In genomic region chr21:41570791-41571355, GRCh38 we compare ENCODE assay signal across 16 cellular contexts.
DNase-seq lines count a peak whose midpoint lies in the region; ATAC-seq, FAIRE-seq and TF ChIP-seq lines count a peak whose summit lies in the region.
"Had no signal": no experiment of that assay in that cellular context is flagged by ENCODE, and none has a peak within 500 bp of the region (broad histone marks: within the 10 kb centered on the region; RNA-seq: fewer than 3 reads in every experiment).

No MANE protein-coding gene starts in this region.

- H3K9me3 ChIP-seq in GM12878 (replicated peaks; ENCODE audit: control insufficient read depth, insufficient read depth, low read length) (peaks cover 8% of the 10 kb centered on the region; the same call in 2 of the 3 replicates), adrenal gland (replicated peaks in 1 of 3) (no peaks in the 10 kb centered on the region)

- BruUV-seq in GM12878 (replicated peaks; lab: Mats Ljungman, UMichigan), result no TSS peak

- SMC1A ChIA-PET in GM12878 (lab: Charles Lee; ENCODE audit: uncharacterized antibody, unreplicated experiment), result interaction anchor here (1.2 kb wide), 1 partner anchor 45 kb away, joined by 3 read pairs; no protein-coding TSS in a partner anchor

- H3K27me3 Mint-ChIP-seq in WTC11 (ENCODE audit: low read depth), result no peaks in the 10 kb centered on the region; the same call in 1 of the 2 replicates

- ATAC-seq in GM19025 (IDR thresholded peaks at IDR 0.05; ENCODE audit: low read depth, unreplicated experiment) (peak; percentile 76), GM21737 (IDR thresholded peaks at IDR 0.05; ENCODE audit: unreplicated experiment) (peak; percentile 61), HG03342 (IDR thresholded peaks at IDR 0.05; ENCODE audit: unreplicated experiment) (peak; percentile 68), GM12878 (peak; percentile 95), WTC11 (no peak)

- H3K4me1 Mint-ChIP-seq in WTC11, result no peaks in the 10 kb centered on the region

- H3K9ac ChIP-seq in GM12878 (ENCODE audit: control insufficient read depth, insufficient read depth, low read length), result no peak overlapping the region

- no peak for TF ChIP-seq CTCF in GM12878 (IDR thresholded peaks at IDR 0.05 in 2 of 3, conservative IDR thresholded peaks at IDR 0.05 in 1 of 3; ENCODE audit: control insufficient read depth in 2 of 3, extremely low read depth in 1 of 3, insufficient read depth in 1 of 3, low read depth in 3 of 3, low read length in 3 of 3)
- no peak for TF ChIP-seq CTCF in WTC11 (IDR thresholded peaks at IDR 0.05)
- no peak for TF ChIP-seq CTCF in adrenal gland (IDR thresholded peaks at IDR 0.05)

- H3K36me3 ChIP-seq in GM12878 (ENCODE audit: control insufficient read depth in 2 of 2, insufficient read depth in 2 of 2, low read length in 1 of 2) (no peaks in the 10 kb centered on the region), adrenal gland (replicated peaks in 1 of 2) (no peaks in the 10 kb centered on the region)

- DNase-seq in GM12878 (ENCODE audit: low read depth, low spot score) (peak; percentile 62), AG20443 (ENCODE audit: low spot score) (no peak), WTC11 (ENCODE audit: low spot score) (no peak), frontal cortex (ENCODE audit: low spot score in 2 of 2) (no peak), adrenal gland (no peak)
- DNase-seq: CD4-positive, alpha-beta T cell; cerebellar nuclear complex; mammary epithelial cell; nucleus accumbens; small intestine had no signal

- peaks cover 41% of the 10 kb centered on the region for H3K9me3 Mint-ChIP-seq in WTC11

- H3K27me3 ChIP-seq in GM12878 (replicated peaks in 1 of 2; ENCODE audit: control insufficient read depth in 2 of 2, insufficient read depth in 2 of 2, low read length in 1 of 2), result no peaks in the 10 kb centered on the region
- H3K27me3 ChIP-seq in adrenal gland, result no peaks in the 10 kb centered on the region

- H3K4me3 ChIP-seq in GM12878 (no peak overlapping the region), adrenal gland (no peak overlapping the region)

- TF ChIP-seq POLR2A in GM12878 (IDR thresholded peaks at IDR 0.05; ENCODE audit: low read depth, low read length), result no peak
- no peak for TF ChIP-seq POLR2A in adrenal gland (IDR thresholded peaks at IDR 0.05)

- H3K36me3 Mint-ChIP-seq in WTC11, result peaks cover 14% of the 10 kb centered on the region

- H3K4me1 ChIP-seq in GM12878 (ENCODE audit: control insufficient read depth, insufficient read depth, low read length) (peaks cover 6% of the 10 kb centered on the region), adrenal gland (replicated peaks in 1 of 2) (no peaks in the 10 kb centered on the region)

- no peak overlapping the region for H3K27ac Mint-ChIP-seq in WTC11
- H3K27ac Mint-ChIP-seq: activated naive CD8-positive, alpha-beta T cell; CD4-positive, alpha-beta T cell had no signal

- no peak overlapping the region for H2AFZ ChIP-seq in GM12878 (ENCODE audit: control insufficient read depth, low read depth, low read length)

- H3K79me2 ChIP-seq in GM12878 (ENCODE audit: control insufficient read depth, insufficient read depth, low read length), result no peaks in the 10 kb centered on the region

- peak; percentile 86 for FAIRE-seq in GM12878 (lab: Jason Lieb, UNC)
- no peak for FAIRE-seq in frontal cortex (lab: Jason Lieb, UNC)
- FAIRE-seq: small intestine, TTC549 had no signal

- no peaks in the 10 kb centered on the region for H4K20me1 ChIP-seq in GM12878 (ENCODE audit: control insufficient read depth, insufficient read depth)

- H3K27ac ChIP-seq in GM12878 (ENCODE audit: control insufficient read depth, insufficient read depth) (no peak overlapping the region), adrenal gland (no peak overlapping the region)
- H3K27ac ChIP-seq: epithelial cell of prostate had no signal

- TF ChIP-seq RAD21 in GM12878 (IDR thresholded peaks at IDR 0.05; ENCODE audit: insufficient read depth, low read depth, low read length), result no peak

- intact Hi-C loops in GM12878 (cut with micrococcal nuclease; ENCODE audit: unreplicated experiment), result no loop called here
- intact Hi-C loops in adrenal gland (cut with DNase I), result no loop called here

- H3K4me3 Mint-ChIP-seq in WTC11, result no peak overlapping the region
- H3K4me3 Mint-ChIP-seq: activated naive CD8-positive, alpha-beta T cell; CD4-positive, alpha-beta T cell had no signal

- CTCF ChIA-PET in GM12878 (lab: Yijun Ruan, JAX) (no interaction called here), WTC11 (lab: Charles Lee) (no interaction called here)

- H3K4me2 ChIP-seq in GM12878 (ENCODE audit: control insufficient read depth, insufficient read depth), result peak overlapping the region; percentile 15; the same call in 1 of the 2 replicates

- TF ChIP-seq EP300 in GM12878 (IDR thresholded peaks at IDR 0.05; ENCODE audit: borderline replicate concordance in 1 of 2, control insufficient read depth in 1 of 2, low read depth in 2 of 2, low read length in 2 of 2), result 0 out of 4 replicates have a peak, but pooled peaks have one; percentile 23 to 56

- POLR2A ChIA-PET in GM12878 (lab: Charles Lee), result no interaction called here
- POLR2A ChIA-PET in WTC11 (lab: Charles Lee), result no interaction called here

- WGBS in GM12878 (ENCODE audit: insufficient coverage, insufficient replicate concordance, low lambda C conversion rate, missing lambda C conversion rate), result 0% methylated on average over 7 of the region's 7 CpGs
- WGBS in adrenal gland, 4 donors, result 65 to 76% (median 72%) methylated on average over 7 of the region's 7 CpGs

- RAD21 ChIA-PET in GM12878 (lab: Charles Lee; ENCODE audit: unreplicated experiment), result no interaction called here

- in situ Hi-C loops in GM12878 (cut with MboI), result no loop called here

TF ChIP-seq in GM12878, 131 proteins besides CTCF, POLR2A, EP300 and RAD21 (continues in another document):
- TF ChIP-seq SPI1 (IDR thresholded peaks at IDR 0.05; ENCODE audit: borderline replicate concordance, insufficient read depth, low read depth, low read length) (peak; percentile 96), BMI1 (IDR thresholded peaks at IDR 0.05; ENCODE audit: borderline replicate concordance) (peak; percentile 32; the same call in 1 of the 2 replicates), ZNF217 (IDR thresholded peaks at IDR 0.05) (peak; percentile 15; the same call in 1 of the 2 replicates), RAD51 (IDR thresholded peaks at IDR 0.05) (peak; percentile 42), BHLHE40 (IDR thresholded peaks at IDR 0.05; ENCODE audit: borderline replicate concordance in 1 of 2, low read depth in 2 of 2, low read length in 1 of 2) (peak; percentile 66 to 75; a peak in 3 of 4 replicates), SIN3A (IDR thresholded peaks at IDR 0.05; ENCODE audit: low read depth, low read length) (no peak), MYC (IDR thresholded peaks at IDR 0.05; ENCODE audit: insufficient read depth, insufficient read length, insufficient replicate concordance, low read length, severe bottlenecking) (no peak), IKZF2 (IDR thresholded peaks at IDR 0.05) (peak; percentile 93 to 94), EED (IDR thresholded peaks at IDR 0.05; ENCODE audit: low read depth) (peak; percentile 94), IRF4 (IDR thresholded peaks at IDR 0.05; ENCODE audit: low read depth, low read length) (peak; percentile 79; the same call in 1 of the 2 replicates), JUNB (IDR thresholded peaks at IDR 0.05) (peak; percentile 62)
- TF ChIP-seq, protein P1, sequence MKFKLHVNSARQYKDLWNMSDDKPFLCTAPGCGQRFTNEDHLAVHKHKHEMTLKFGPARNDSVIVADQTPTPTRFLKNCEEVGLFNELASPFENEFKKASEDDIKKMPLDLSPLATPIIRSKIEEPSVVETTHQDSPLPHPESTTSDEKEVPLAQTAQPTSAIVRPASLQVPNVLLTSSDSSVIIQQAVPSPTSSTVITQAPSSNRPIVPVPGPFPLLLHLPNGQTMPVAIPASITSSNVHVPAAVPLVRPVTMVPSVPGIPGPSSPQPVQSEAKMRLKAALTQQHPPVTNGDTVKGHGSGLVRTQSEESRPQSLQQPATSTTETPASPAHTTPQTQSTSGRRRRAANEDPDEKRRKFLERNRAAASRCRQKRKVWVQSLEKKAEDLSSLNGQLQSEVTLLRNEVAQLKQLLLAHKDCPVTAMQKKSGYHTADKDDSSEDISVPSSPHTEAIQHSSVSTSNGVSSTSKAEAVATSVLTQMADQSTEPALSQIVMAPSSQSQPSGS (IDR thresholded peaks at IDR 0.05; ENCODE audit: low read length), result peak; percentile 23; the same call in 1 of the 2 replicates

TF ChIP-seq in WTC11, 78 proteins besides CTCF, POLR2A, EP300 and RAD21 (continues in another document):
- TF ChIP-seq AR (CRISPR knock-in tag; IDR thresholded peaks at IDR 0.05), result no peak
- TF ChIP-seq GTF2I (CRISPR knock-in tag; conservative IDR thresholded peaks at IDR 0.05), result no peak
- TF ChIP-seq NR3C1 (CRISPR knock-in tag; conservative IDR thresholded peaks at IDR 0.05; ENCODE audit: low read depth), result no peak
- no peak for TF ChIP-seq NFATC4 (CRISPR knock-in tag; IDR thresholded peaks at IDR 0.05)
- TF ChIP-seq ATF1 (CRISPR knock-in tag; IDR thresholded peaks at IDR 0.05), result no peak
- no peak for TF ChIP-seq OVOL2 (CRISPR knock-in tag; IDR thresholded peaks at IDR 0.05; ENCODE audit: borderline replicate concordance)
- TF ChIP-seq, protein P2, sequence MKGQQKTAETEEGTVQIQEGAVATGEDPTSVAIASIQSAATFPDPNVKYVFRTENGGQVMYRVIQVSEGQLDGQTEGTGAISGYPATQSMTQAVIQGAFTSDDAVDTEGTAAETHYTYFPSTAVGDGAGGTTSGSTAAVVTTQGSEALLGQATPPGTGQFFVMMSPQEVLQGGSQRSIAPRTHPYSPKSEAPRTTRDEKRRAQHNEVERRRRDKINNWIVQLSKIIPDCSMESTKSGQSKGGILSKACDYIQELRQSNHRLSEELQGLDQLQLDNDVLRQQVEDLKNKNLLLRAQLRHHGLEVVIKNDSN (CRISPR knock-in tag; IDR thresholded peaks at IDR 0.05), result no peak
